1 cellular context compared by ENCODE assay signal in genomic region chr17:9116311-9116820, GRCh38.
TF ChIP-seq lines count a peak whose summit lies in the region.

No MANE protein-coding gene starts in this region.

TF ChIP-seq in HepG2, 621 proteins besides CTCF, POLR2A, EP300 and RAD21 (continued from another document):
- TF ChIP-seq REST (IDR thresholded peaks at IDR 0.05; ENCODE audit: borderline replicate concordance in 1 of 2, low read depth in 1 of 2, low read length in 2 of 2): no peak
